15 cellular contexts compared by ENCODE assay signal in the genomic region with DNA sequence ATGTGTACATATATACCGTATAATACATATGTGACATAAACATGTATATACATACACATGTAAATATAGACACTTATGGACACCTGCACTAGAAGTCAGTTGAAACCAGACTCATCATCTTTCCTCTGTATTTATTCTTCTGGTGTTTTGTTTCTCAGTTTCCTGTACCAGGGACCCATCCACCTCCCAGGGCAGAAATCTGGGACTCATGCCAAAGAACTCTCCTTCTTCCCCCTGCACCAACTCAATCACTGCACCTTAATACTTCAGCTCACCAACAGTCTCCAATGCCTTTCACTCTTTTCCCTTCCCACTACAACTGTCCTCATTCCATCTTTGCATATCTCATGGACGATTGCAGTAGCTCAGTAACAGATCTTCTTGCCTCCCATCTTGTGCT.
"Had no signal": no experiment of that assay in that cellular context is flagged by ENCODE, and none has a peak within 500 bp of the region (broad histone marks: within the 10 kb centered on the region; RNA-seq: fewer than 3 reads in every experiment).

No MANE protein-coding gene starts in this region.

- H3K27ac ChIP-seq: brain microvascular endothelial cell, esophagus squamous epithelium, thyroid gland had no signal

- H3K36me3 ChIP-seq: brain microvascular endothelial cell, esophagus squamous epithelium, thyroid gland had no signal

- H3K27me3 ChIP-seq: brain microvascular endothelial cell, esophagus squamous epithelium, thyroid gland had no signal

- DNase-seq: activated CD4-positive, alpha-beta T cell treated with anti-CD3 and anti-CD28 coated beads, Interleukin-2, amount 50 U/mL, for 1 hour; activated CD8-positive, alpha-beta memory T cell treated with anti-CD3 and anti-CD28 coated beads for 24 hours; activated naive CD4-positive, alpha-beta T cell; activated naive CD8-positive, alpha-beta T cell treated with anti-CD3 and anti-CD28 coated beads, Interleukin-2, amount 10 ng/mL, durations not matched to agents 7 days and 5 days; brain microvascular endothelial cell; cortex of kidney; effector CD8-positive, alpha-beta T cell; esophagus squamous epithelium; glutamatergic neuron; mesendoderm; nucleus accumbens; stimulated activated CD4-positive, alpha-beta T cell treated with anti-CD3 and anti-CD28 coated beads, Interleukin-2, amount 100 ng/mL, for 48 hours; stimulated activated naive B cell treated with anti-CD40 and anti-IgM and Interleukin-4, amounts not matched to agents 10 μg/mL and 1 μg/mL and 100 μg/mL, for 72 hours; thyroid gland had no signal

- H3K4me3 ChIP-seq: esophagus squamous epithelium, thyroid gland had no signal

- ATAC-seq: activated CD4-positive, CD25-positive, alpha-beta regulatory T cell treated with anti-CD3 and anti-CD28 coated beads, Interleukin-2, amount 50 U/mL, for 24 hours; stimulated activated naive B cell treated with anti-CD40 and anti-IgM and Interleukin-4, amounts not matched to agents 10 μg/mL and 1 μg/mL and 100 μg/mL, for 72 hours had no signal

- H3K9me3 ChIP-seq: esophagus squamous epithelium, thyroid gland had no signal

- H3K4me1 ChIP-seq: esophagus squamous epithelium, thyroid gland had no signal
